ENCODE assay signal across 25 cellular contexts in genomic region chr3:52230461-52230860, GRCh38. TPM values are rescaled to one million over a fixed set of nuclear protein-coding genes. Genes with fewer than 3 reads are reported as not detected.
A peak's percentile ranks its signal among the peaks of the same experiment; 100 is the strongest.
DNase-seq lines count a peak whose midpoint lies in the region; ATAC-seq, FAIRE-seq and TF ChIP-seq lines count a peak whose summit lies in the region.
"Had no signal": no experiment of that assay in that cellular context is flagged by ENCODE, and none has a peak within 500 bp of the region (broad histone marks: within the 10 kb centered on the region; RNA-seq: fewer than 3 reads in every experiment).

No MANE protein-coding gene starts in this region.

- no peak for ATAC-seq in activated T-cell treated with anti-CD3 and anti-CD28 coated beads, Interleukin-2, amount 50 U/mL, for 4 hours
- no peak for ATAC-seq in activated CD8-positive, alpha-beta T cell treated with anti-CD3 and anti-CD28 coated beads for 36 hours
- no peak for ATAC-seq in naive thymus-derived CD8-positive, alpha-beta T cell
- no peak for ATAC-seq in HG02885 (IDR thresholded peaks at IDR 0.05; ENCODE audit: poor library complexity, unreplicated experiment)
- ATAC-seq: A549; HCT116; natural killer cell treated with Interleukin-12 subunit alpha and Interleukin-12 subunit beta and Interleukin-15 and Interleukin-18, amount 100 ng/mL, for 72 hours; Panc1; stimulated activated naive CD8-positive, alpha-beta T cell treated with anti-CD3 and anti-CD28 coated beads, Interleukin-15, amount 100 ng/mL, for 72 hours had no signal

- no peaks in the 10 kb centered on the region for H3K27me3 Mint-ChIP-seq in activated T-cell treated with anti-CD3 and anti-CD28 coated beads, Interleukin-2, amount 50 U/mL, for 24 hours
- H3K27me3 Mint-ChIP-seq in activated T-cell treated with anti-CD3 and anti-CD28 coated beads, Interleukin-2, amount 50 U/mL, for 4 hours (ENCODE audit: low read depth), result no peaks in the 10 kb centered on the region
- peaks cover 0 to 1% (median 0%) of the 10 kb centered on the region in 3 donors for H3K27me3 Mint-ChIP-seq in CD14-positive monocyte (ENCODE audit: low read depth in 3 of 3)
- H3K27me3 Mint-ChIP-seq in activated CD8-positive, alpha-beta T cell treated with anti-CD3 and anti-CD28 coated beads for 36 hours, result no peaks in the 10 kb centered on the region
- H3K27me3 Mint-ChIP-seq in naive thymus-derived CD8-positive, alpha-beta T cell, result no peaks in the 10 kb centered on the region
- no peaks in the 10 kb centered on the region for H3K27me3 Mint-ChIP-seq in CD8-positive, alpha-beta memory T cell
- H3K27me3 Mint-ChIP-seq: activated B cell treated with CpG ODN at 0.5 μM for 24 hours; natural killer cell treated with Interleukin-12 subunit alpha and Interleukin-12 subunit beta and Interleukin-15 and Interleukin-18, amount 100 ng/mL, for 72 hours; stimulated activated naive CD8-positive, alpha-beta T cell treated with anti-CD3 and anti-CD28 coated beads, Interleukin-15, amount 100 ng/mL, for 72 hours had no signal

- no peak for FAIRE-seq in GM19239 (lab: Jason Lieb, UNC)
- FAIRE-seq: A549 had no signal

- no peak for DNase-seq in activated T-cell treated with anti-CD3 and anti-CD28 coated beads, Interleukin-2, amount 50 U/mL, for 24 hours
- DNase-seq in activated T-cell treated with anti-CD3 and anti-CD28 coated beads, Interleukin-2, amount 50 U/mL, for 4 hours, result no peak
- DNase-seq in CD14-positive monocyte (ENCODE audit: low spot score), result no peak
- no peak for DNase-seq in activated CD8-positive, alpha-beta T cell treated with anti-CD3 and anti-CD28 coated beads for 36 hours
- DNase-seq in naive thymus-derived CD8-positive, alpha-beta T cell, result peak in 1 of 10 donors; percentile 60
- no peak for DNase-seq in CD8-positive, alpha-beta memory T cell
- no peak for DNase-seq in GM19239 (ENCODE audit: insufficient read length, low spot score)
- DNase-seq: activated B cell treated with CpG ODN at 0.5 μM for 24 hours; islet precursor cell; left ventricle myocardium inferior; NCI-H1436; NCI-H2081 treated with DMSO at 0.1 percent for 48 hours; NCI-H226; NCI-H69; SJCRH30; stimulated activated naive CD8-positive, alpha-beta T cell treated with anti-CD3 and anti-CD28 coated beads, Interleukin-15, amount 100 ng/mL, for 72 hours had no signal

- H3K4me3 ChIP-seq in CD8-positive, alpha-beta memory T cell (ENCODE audit: low read length), result no peak overlapping the region
- H3K4me3 ChIP-seq: A549, left ventricle myocardium inferior, SJCRH30, skin epidermis had no signal

- H3K36me3 ChIP-seq in CD8-positive, alpha-beta memory T cell (ENCODE audit: insufficient read depth, low read length), result peaks cover 26% of the 10 kb centered on the region
- H3K36me3 ChIP-seq: SJCRH30 had no signal

- H3K36me3 Mint-ChIP-seq in activated T-cell treated with anti-CD3 and anti-CD28 coated beads, Interleukin-2, amount 50 U/mL, for 24 hours (ENCODE audit: low read depth), result peaks cover 74% of the 10 kb centered on the region
- peaks cover 14% of the 10 kb centered on the region for H3K36me3 Mint-ChIP-seq in activated T-cell treated with anti-CD3 and anti-CD28 coated beads, Interleukin-2, amount 50 U/mL, for 4 hours (ENCODE audit: insufficient read depth)
- H3K36me3 Mint-ChIP-seq in CD14-positive monocyte, result peaks cover 68 to 82% of the 10 kb centered on the region in 2 donors
- H3K36me3 Mint-ChIP-seq in activated CD8-positive, alpha-beta T cell treated with anti-CD3 and anti-CD28 coated beads for 36 hours (ENCODE audit: low read depth), result peaks cover 36% of the 10 kb centered on the region
- peaks cover 0 to 56% (median 3%) of the 10 kb centered on the region in 3 donors for H3K36me3 Mint-ChIP-seq in naive thymus-derived CD8-positive, alpha-beta T cell
- peaks cover 0 to 74% (median 6%) of the 10 kb centered on the region in 3 donors for H3K36me3 Mint-ChIP-seq in CD8-positive, alpha-beta memory T cell
- H3K36me3 Mint-ChIP-seq: natural killer cell treated with Interleukin-12 subunit alpha and Interleukin-12 subunit beta and Interleukin-15 and Interleukin-18, amount 100 ng/mL, for 72 hours had no signal

- CTCF ChIA-PET in activated CD8-positive, alpha-beta T cell treated with anti-CD3 and anti-CD28 coated beads for 36 hours (lab: Charles Lee), result interaction anchor here (0.6 to 10.8 kb wide), 17 partner anchors 9 to 288 kb away, joined by 3 to 198 read pairs (median 5); partner anchors contain the start of genes GLYCTK, TLR9 and WDR82
- CTCF ChIA-PET in CD8-positive, alpha-beta memory T cell (lab: Charles Lee), result interaction anchor here (0.7 to 5.3 kb wide), 16 partner anchors 11 to 228 kb away, joined by 3 to 115 read pairs (median 14); partner anchors contain the start of genes PPM1M and WDR82

- peaks cover 60% of the 10 kb centered on the region for H3K4me1 Mint-ChIP-seq in activated T-cell treated with anti-CD3 and anti-CD28 coated beads, Interleukin-2, amount 50 U/mL, for 24 hours (ENCODE audit: low read depth)
- peaks cover 50% of the 10 kb centered on the region for H3K4me1 Mint-ChIP-seq in activated T-cell treated with anti-CD3 and anti-CD28 coated beads, Interleukin-2, amount 50 U/mL, for 4 hours (ENCODE audit: low read depth)
- peaks cover 34% of the 10 kb centered on the region for H3K4me1 Mint-ChIP-seq in CD14-positive monocyte
- H3K4me1 Mint-ChIP-seq in activated CD8-positive, alpha-beta T cell treated with anti-CD3 and anti-CD28 coated beads for 36 hours (ENCODE audit: low read depth), result peaks cover 63% of the 10 kb centered on the region
- H3K4me1 Mint-ChIP-seq in naive thymus-derived CD8-positive, alpha-beta T cell, result peaks cover 32 to 75% (median 57%) of the 10 kb centered on the region in 4 donors
- H3K4me1 Mint-ChIP-seq in CD8-positive, alpha-beta memory T cell, result peaks cover 40 to 71% (median 52%) of the 10 kb centered on the region in 3 donors
- H3K4me1 Mint-ChIP-seq: mesothelial cell of epicardium had no signal

- no peak for TF ChIP-seq CTCF in CD14-positive monocyte (IDR thresholded peaks at IDR 0.05)
- TF ChIP-seq CTCF in activated CD8-positive, alpha-beta T cell treated with anti-CD3 and anti-CD28 coated beads for 36 hours (IDR thresholded peaks at IDR 0.05), result no peak

- no peak overlapping the region for H3K27ac ChIP-seq in CD8-positive, alpha-beta memory T cell (ENCODE audit: low read depth, low read length)
- H3K27ac ChIP-seq: A549, epithelial cell of prostate, left ventricle myocardium inferior, SJCRH30, skin epidermis had no signal

- H3K9me3 ChIP-seq in CD8-positive, alpha-beta memory T cell (ENCODE audit: low read length), result no peaks in the 10 kb centered on the region
- H3K9me3 ChIP-seq: A549, left ventricle myocardium inferior, SJCRH30 had no signal

- H3K9me3 Mint-ChIP-seq in activated T-cell treated with anti-CD3 and anti-CD28 coated beads, Interleukin-2, amount 50 U/mL, for 24 hours, result no peaks in the 10 kb centered on the region
- no peaks in the 10 kb centered on the region for H3K9me3 Mint-ChIP-seq in activated T-cell treated with anti-CD3 and anti-CD28 coated beads, Interleukin-2, amount 50 U/mL, for 4 hours
- H3K9me3 Mint-ChIP-seq in CD14-positive monocyte, result no peaks in the 10 kb centered on the region
- no peaks in the 10 kb centered on the region for H3K9me3 Mint-ChIP-seq in activated CD8-positive, alpha-beta T cell treated with anti-CD3 and anti-CD28 coated beads for 36 hours
- no peaks in the 10 kb centered on the region for H3K9me3 Mint-ChIP-seq in naive thymus-derived CD8-positive, alpha-beta T cell
- H3K9me3 Mint-ChIP-seq in CD8-positive, alpha-beta memory T cell, result no peaks in the 10 kb centered on the region
- H3K9me3 Mint-ChIP-seq: activated B cell treated with CpG ODN at 0.5 μM for 24 hours; mesothelial cell of epicardium; natural killer cell treated with Interleukin-12 subunit alpha and Interleukin-12 subunit beta and Interleukin-15 and Interleukin-18, amount 100 ng/mL, for 72 hours; stimulated activated naive CD8-positive, alpha-beta T cell treated with anti-CD3 and anti-CD28 coated beads, Interleukin-15, amount 100 ng/mL, for 72 hours had no signal

- no peaks in the 10 kb centered on the region for H3K27me3 ChIP-seq in CD8-positive, alpha-beta memory T cell (ENCODE audit: insufficient read depth, low read length, poor library complexity, severe bottlenecking)
- H3K27me3 ChIP-seq: SJCRH30 had no signal

- peaks cover 54% of the 10 kb centered on the region for H3K4me1 ChIP-seq in CD8-positive, alpha-beta memory T cell (ENCODE audit: insufficient read depth, low read length)
- H3K4me1 ChIP-seq: A549 had no signal

- intact Hi-C loops in CD14-positive monocyte (cut with micrococcal nuclease), result loop anchor here (2.0 kb wide), 2 partner anchors 108 to 110 kb away; no protein-coding TSS in a partner anchor
- intact Hi-C loops in activated CD8-positive, alpha-beta T cell treated with anti-CD3 and anti-CD28 coated beads for 36 hours (cut with micrococcal nuclease), result no loop called here

- peak overlapping the region; percentile 72 for H3K27ac Mint-ChIP-seq in activated T-cell treated with anti-CD3 and anti-CD28 coated beads, Interleukin-2, amount 50 U/mL, for 24 hours
- peak overlapping the region in 5 of 7 donors; percentile 8 to 46 (median 41) for H3K27ac Mint-ChIP-seq in CD14-positive monocyte
- H3K27ac Mint-ChIP-seq in activated CD8-positive, alpha-beta T cell treated with anti-CD3 and anti-CD28 coated beads for 36 hours, result peak overlapping the region; percentile 34
- peak overlapping the region; percentile 13 to 93 (median 70) for H3K27ac Mint-ChIP-seq in naive thymus-derived CD8-positive, alpha-beta T cell
- H3K27ac Mint-ChIP-seq in CD8-positive, alpha-beta memory T cell, result peak overlapping the region in 4 of 8 donors; percentile 35 to 93 (median 90)
- H3K27ac Mint-ChIP-seq: activated B cell treated with CpG ODN at 0.5 μM for 24 hours, mesothelial cell of epicardium had no signal

- H3K4me3 Mint-ChIP-seq in activated T-cell treated with anti-CD3 and anti-CD28 coated beads, Interleukin-2, amount 50 U/mL, for 24 hours, result no peak overlapping the region
- no peak overlapping the region for H3K4me3 Mint-ChIP-seq in activated T-cell treated with anti-CD3 and anti-CD28 coated beads, Interleukin-2, amount 50 U/mL, for 4 hours
- no peak overlapping the region for H3K4me3 Mint-ChIP-seq in CD14-positive monocyte
- no peak overlapping the region for H3K4me3 Mint-ChIP-seq in activated CD8-positive, alpha-beta T cell treated with anti-CD3 and anti-CD28 coated beads for 36 hours
- peak overlapping the region in 2 of 10 donors; percentile 5 to 19 for H3K4me3 Mint-ChIP-seq in naive thymus-derived CD8-positive, alpha-beta T cell
- no peak overlapping the region for H3K4me3 Mint-ChIP-seq in CD8-positive, alpha-beta memory T cell
- H3K4me3 Mint-ChIP-seq: activated B cell treated with CpG ODN at 0.5 μM for 24 hours; mesothelial cell of epicardium; natural killer cell treated with Interleukin-12 subunit alpha and Interleukin-12 subunit beta and Interleukin-15 and Interleukin-18, amount 100 ng/mL, for 72 hours; stimulated activated naive CD8-positive, alpha-beta T cell treated with anti-CD3 and anti-CD28 coated beads, Interleukin-15, amount 100 ng/mL, for 72 hours had no signal

- POLR2A ChIA-PET in activated CD8-positive, alpha-beta T cell treated with anti-CD3 and anti-CD28 coated beads for 36 hours (lab: Charles Lee), result interaction anchor here (0.6 to 33.3 kb wide), 11 partner anchors 9 to 122 kb away, joined by 3 to 949 read pairs (median 3); partner anchors contain the start of genes GLYCTK, TWF2 and WDR82
- POLR2A ChIA-PET in naive thymus-derived CD8-positive, alpha-beta T cell (lab: Charles Lee), result interaction anchor here (2.9 to 58.8 kb wide), 4 partner anchors 7 to 109 kb away, joined by 31 to 1841 read pairs (median 1452); partner anchors contain the start of genes GLYCTK, PPM1M, TLR9 and TWF2
- POLR2A ChIA-PET in CD8-positive, alpha-beta memory T cell (lab: Charles Lee), result interaction anchor here (0.6 to 1.3 kb wide), 3 partner anchors 8 to 111 kb away, joined by 3 to 10 read pairs (median 4); no protein-coding TSS in a partner anchor

RNA-seq across cellular contexts. Expression of gene TLR9, which starts 5.0 kb away (rescaled TPM):
- under 1 TPM in 1 of 3 donors, not detected in 2; 0.18 TPM for total RNA-seq in activated T-cell treated with anti-CD3 and anti-CD28 coated beads, Interleukin-2, amount 50 U/mL, for 4 hours
- polyA plus RNA-seq in CD14-positive monocyte, result not detected
- 1 to 10 TPM; 2.0 TPM for total RNA-seq in activated CD8-positive, alpha-beta T cell treated with anti-CD3 and anti-CD28 coated beads for 36 hours
- total RNA-seq in naive thymus-derived CD8-positive, alpha-beta T cell, result 1 to 10 TPM; 2.4 to 2.8 TPM
- not detected for polyA plus RNA-seq in naive thymus-derived CD8-positive, alpha-beta T cell
- total RNA-seq in CD8-positive, alpha-beta memory T cell, result under 1 TPM; 0.16 to 0.22 TPM
- polyA plus RNA-seq in CD8-positive, alpha-beta memory T cell, result 0.16 TPM
- total RNA-seq: osteoblast, SJCRH30 had no signal

RNA-seq across cellular contexts. Expression of gene TWF2, which starts 8.5 kb away (rescaled TPM):
- total RNA-seq in activated T-cell treated with anti-CD3 and anti-CD28 coated beads, Interleukin-2, amount 50 U/mL, for 4 hours, result 10 to 100 TPM; 69.7 to 76.5 (median 72.8) TPM
- polyA plus RNA-seq in CD14-positive monocyte, result 100 to 1,000 TPM; 176 to 199 TPM
- 100 to 1,000 TPM; 137 TPM for total RNA-seq in activated CD8-positive, alpha-beta T cell treated with anti-CD3 and anti-CD28 coated beads for 36 hours
- 10 to 100 TPM; 77.2 to 77.6 TPM for total RNA-seq in naive thymus-derived CD8-positive, alpha-beta T cell
- polyA plus RNA-seq in naive thymus-derived CD8-positive, alpha-beta T cell, result 100 to 1,000 TPM; 112 to 171 (median 142) TPM
- total RNA-seq in CD8-positive, alpha-beta memory T cell, result 100 to 1,000 TPM in 1 of 2 experiments, 10 to 100 TPM in 1; 98.2 to 101 TPM
- polyA plus RNA-seq in CD8-positive, alpha-beta memory T cell, result 138 TPM

RNA-seq across cellular contexts. Expression of gene PPM1M, which starts 15.1 kb away (rescaled TPM):
- total RNA-seq in activated T-cell treated with anti-CD3 and anti-CD28 coated beads, Interleukin-2, amount 50 U/mL, for 4 hours, result 10 to 100 TPM; 26.6 to 40.0 (median 39.7) TPM
- 100 to 1,000 TPM in 1 of 2 donors, 10 to 100 TPM in 1; 92.8 to 120 TPM for polyA plus RNA-seq in CD14-positive monocyte
- 100 to 1,000 TPM in 1 of 2 experiments, 10 to 100 TPM in 1; 94.3 to 100 TPM for total RNA-seq in activated CD8-positive, alpha-beta T cell treated with anti-CD3 and anti-CD28 coated beads for 36 hours
- total RNA-seq in naive thymus-derived CD8-positive, alpha-beta T cell, result 100 to 1,000 TPM; 108 to 114 TPM
- 100 to 1,000 TPM in 2 of 3 donors, 10 to 100 TPM in 1; 68.0 to 172 (median 106) TPM for polyA plus RNA-seq in naive thymus-derived CD8-positive, alpha-beta T cell
- 10 to 100 TPM; 56.6 to 60.8 TPM for total RNA-seq in CD8-positive, alpha-beta memory T cell
- 81.8 TPM for polyA plus RNA-seq in CD8-positive, alpha-beta memory T cell

RNA-seq across cellular contexts. Expression of gene ALAS1, which starts 32.5 kb away (rescaled TPM):
- total RNA-seq in activated T-cell treated with anti-CD3 and anti-CD28 coated beads, Interleukin-2, amount 50 U/mL, for 4 hours, result 10 to 100 TPM; 61.8 to 70.9 (median 66.2) TPM
- 10 to 100 TPM; 20.9 to 38.7 TPM for polyA plus RNA-seq in CD14-positive monocyte
- 10 to 100 TPM; 54.3 to 54.6 TPM for total RNA-seq in activated CD8-positive, alpha-beta T cell treated with anti-CD3 and anti-CD28 coated beads for 36 hours
- 10 to 100 TPM; 16.2 to 18.8 TPM for total RNA-seq in naive thymus-derived CD8-positive, alpha-beta T cell
- 10 to 100 TPM; 14.7 to 28.9 (median 18.5) TPM for polyA plus RNA-seq in naive thymus-derived CD8-positive, alpha-beta T cell
- total RNA-seq in CD8-positive, alpha-beta memory T cell, result 10 to 100 TPM; 72.2 to 73.0 TPM
- 32.9 TPM for polyA plus RNA-seq in CD8-positive, alpha-beta memory T cell

RNA-seq across cellular contexts. Expression of gene WDR82, which starts 48.0 kb away (rescaled TPM):
- 100 to 1,000 TPM; 107 to 119 (median 115) TPM for total RNA-seq in activated T-cell treated with anti-CD3 and anti-CD28 coated beads, Interleukin-2, amount 50 U/mL, for 4 hours
- polyA plus RNA-seq in CD14-positive monocyte, result 10 to 100 TPM; 27.3 to 33.4 TPM
- 100 to 1,000 TPM; 103 to 105 TPM for total RNA-seq in activated CD8-positive, alpha-beta T cell treated with anti-CD3 and anti-CD28 coated beads for 36 hours
- total RNA-seq in naive thymus-derived CD8-positive, alpha-beta T cell, result 100 to 1,000 TPM; 190 to 191 TPM
- polyA plus RNA-seq in naive thymus-derived CD8-positive, alpha-beta T cell, result 100 to 1,000 TPM; 136 to 172 (median 146) TPM
- total RNA-seq in CD8-positive, alpha-beta memory T cell, result 100 to 1,000 TPM; 133 to 140 TPM
- polyA plus RNA-seq in CD8-positive, alpha-beta memory T cell, result 133 TPM
